In genomic region chr1:95366498-95366897, GRCh38 we compare ENCODE assay signal across 1 cellular context.
TF ChIP-seq lines count a peak whose summit lies in the region.

No MANE protein-coding gene starts in this region.

TF ChIP-seq in GM23338, 12 proteins besides CTCF, POLR2A, EP300 and RAD21 (continued from another document):
- TF ChIP-seq REST (IDR thresholded peaks at IDR 0.05; ENCODE audit: unreplicated experiment) = no peak
- no peak for TF ChIP-seq CREB1 (CRISPR knock-in tag; IDR thresholded peaks at IDR 0.05; ENCODE audit: low read depth)
- no peak for TF ChIP-seq EZH2phosphoT487 (IDR thresholded peaks at IDR 0.05; ENCODE audit: unreplicated experiment)
- TF ChIP-seq ZNF462 (CRISPR knock-in tag; IDR thresholded peaks at IDR 0.05) = no peak
- no peak for TF ChIP-seq POLR2AphosphoS5 (IDR thresholded peaks at IDR 0.05; ENCODE audit: low read depth)
